Comparison of ENCODE assay signal across 1 cellular context in the genomic region with DNA sequence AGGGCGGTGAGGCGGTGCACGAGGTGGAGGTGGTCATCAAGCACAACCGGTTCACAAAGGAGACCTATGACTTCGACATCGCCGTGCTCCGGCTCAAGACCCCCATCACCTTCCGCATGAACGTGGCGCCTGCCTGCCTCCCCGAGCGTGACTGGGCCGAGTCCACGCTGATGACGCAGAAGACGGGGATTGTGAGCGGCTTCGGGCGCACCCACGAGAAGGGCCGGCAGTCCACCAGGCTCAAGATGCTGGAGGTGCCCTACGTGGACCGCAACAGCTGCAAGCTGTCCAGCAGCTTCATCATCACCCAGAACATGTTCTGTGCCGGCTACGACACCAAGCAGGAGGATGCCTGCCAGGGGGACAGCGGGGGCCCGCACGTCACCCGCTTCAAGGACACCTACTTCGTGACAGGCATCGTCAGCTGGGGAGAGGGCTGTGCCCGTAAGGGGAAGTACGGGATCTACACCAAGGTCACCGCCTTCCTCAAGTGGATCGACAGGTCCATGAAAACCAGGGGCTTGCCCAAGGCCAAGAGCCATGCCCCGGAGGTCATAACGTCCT.
TF ChIP-seq lines count a peak whose summit lies in the region.

No MANE protein-coding gene starts in this region.

TF ChIP-seq in HepG2, 621 proteins besides CTCF, POLR2A, EP300 and RAD21 (continues in another document):
- TF ChIP-seq SOX5 (CRISPR knock-in tag; IDR thresholded peaks at IDR 0.05; ENCODE audit: borderline replicate concordance): no peak
- TF ChIP-seq ZNF232 (CRISPR knock-in tag; IDR thresholded peaks at IDR 0.05; ENCODE audit: borderline replicate concordance): no peak
- TF ChIP-seq ZNF556 (CRISPR knock-in tag; IDR thresholded peaks at IDR 0.05; ENCODE audit: borderline replicate concordance): no peak
- no peak for TF ChIP-seq ZNF841 (CRISPR knock-in tag; IDR thresholded peaks at IDR 0.05; ENCODE audit: borderline replicate concordance)
- TF ChIP-seq SALL1 (CRISPR knock-in tag; IDR thresholded peaks at IDR 0.05): 0 out of 2 replicates have a peak, but pooled peaks have one; percentile 13
- peak; percentile 17 for TF ChIP-seq ZC3H13 (CRISPR knock-in tag; IDR thresholded peaks at IDR 0.05)
- TF ChIP-seq, protein P1, sequence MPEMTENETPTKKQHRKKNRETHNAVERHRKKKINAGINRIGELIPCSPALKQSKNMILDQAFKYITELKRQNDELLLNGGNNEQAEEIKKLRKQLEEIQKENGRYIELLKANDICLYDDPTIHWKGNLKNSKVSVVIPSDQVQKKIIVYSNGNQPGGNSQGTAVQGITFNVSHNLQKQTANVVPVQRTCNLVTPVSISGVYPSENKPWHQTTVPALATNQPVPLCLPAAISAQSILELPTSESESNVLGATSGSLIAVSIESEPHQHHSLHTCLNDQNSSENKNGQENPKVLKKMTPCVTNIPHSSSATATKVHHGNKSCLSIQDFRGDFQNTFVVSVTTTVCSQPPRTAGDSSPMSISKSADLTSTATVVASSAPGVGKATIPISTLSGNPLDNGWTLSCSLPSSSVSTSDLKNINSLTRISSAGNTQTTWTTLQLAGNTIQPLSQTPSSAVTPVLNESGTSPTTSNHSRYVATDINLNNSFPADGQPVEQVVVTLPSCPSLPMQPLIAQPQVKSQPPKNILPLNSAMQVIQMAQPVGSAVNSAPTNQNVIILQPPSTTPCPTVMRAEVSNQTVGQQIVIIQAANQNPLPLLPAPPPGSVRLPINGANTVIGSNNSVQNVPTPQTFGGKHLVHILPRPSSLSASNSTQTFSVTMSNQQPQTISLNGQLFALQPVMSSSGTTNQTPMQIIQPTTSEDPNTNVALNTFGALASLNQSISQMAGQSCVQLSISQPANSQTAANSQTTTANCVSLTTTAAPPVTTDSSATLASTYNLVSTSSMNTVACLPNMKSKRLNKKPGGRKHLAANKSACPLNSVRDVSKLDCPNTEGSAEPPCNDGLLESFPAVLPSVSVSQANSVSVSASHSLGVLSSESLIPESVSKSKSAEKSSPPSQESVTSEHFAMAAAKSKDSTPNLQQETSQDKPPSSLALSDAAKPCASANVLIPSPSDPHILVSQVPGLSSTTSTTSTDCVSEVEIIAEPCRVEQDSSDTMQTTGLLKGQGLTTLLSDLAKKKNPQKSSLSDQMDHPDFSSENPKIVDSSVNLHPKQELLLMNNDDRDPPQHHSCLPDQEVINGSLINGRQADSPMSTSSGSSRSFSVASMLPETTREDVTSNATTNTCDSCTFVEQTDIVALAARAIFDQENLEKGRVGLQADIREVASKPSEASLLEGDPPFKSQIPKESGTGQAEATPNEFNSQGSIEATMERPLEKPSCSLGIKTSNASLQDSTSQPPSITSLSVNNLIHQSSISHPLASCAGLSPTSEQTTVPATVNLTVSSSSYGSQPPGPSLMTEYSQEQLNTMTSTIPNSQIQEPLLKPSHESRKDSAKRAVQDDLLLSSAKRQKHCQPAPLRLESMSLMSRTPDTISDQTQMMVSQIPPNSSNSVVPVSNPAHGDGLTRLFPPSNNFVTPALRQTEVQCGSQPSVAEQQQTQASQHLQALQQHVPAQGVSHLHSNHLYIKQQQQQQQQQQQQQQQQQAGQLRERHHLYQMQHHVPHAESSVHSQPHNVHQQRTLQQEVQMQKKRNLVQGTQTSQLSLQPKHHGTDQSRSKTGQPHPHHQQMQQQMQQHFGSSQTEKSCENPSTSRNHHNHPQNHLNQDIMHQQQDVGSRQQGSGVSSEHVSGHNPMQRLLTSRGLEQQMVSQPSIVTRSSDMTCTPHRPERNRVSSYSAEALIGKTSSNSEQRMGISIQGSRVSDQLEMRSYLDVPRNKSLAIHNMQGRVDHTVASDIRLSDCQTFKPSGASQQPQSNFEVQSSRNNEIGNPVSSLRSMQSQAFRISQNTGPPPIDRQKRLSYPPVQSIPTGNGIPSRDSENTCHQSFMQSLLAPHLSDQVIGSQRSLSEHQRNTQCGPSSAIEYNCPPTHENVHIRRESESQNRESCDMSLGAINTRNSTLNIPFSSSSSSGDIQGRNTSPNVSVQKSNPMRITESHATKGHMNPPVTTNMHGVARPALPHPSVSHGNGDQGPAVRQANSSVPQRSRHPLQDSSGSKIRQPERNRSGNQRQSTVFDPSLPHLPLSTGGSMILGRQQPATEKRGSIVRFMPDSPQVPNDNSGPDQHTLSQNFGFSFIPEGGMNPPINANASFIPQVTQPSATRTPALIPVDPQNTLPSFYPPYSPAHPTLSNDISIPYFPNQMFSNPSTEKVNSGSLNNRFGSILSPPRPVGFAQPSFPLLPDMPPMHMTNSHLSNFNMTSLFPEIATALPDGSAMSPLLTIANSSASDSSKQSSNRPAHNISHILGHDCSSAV (CRISPR knock-in tag; IDR thresholded peaks at IDR 0.05; ENCODE audit: borderline replicate concordance): no peak
- no peak; the same call in 1 of the 2 replicates for TF ChIP-seq POLR2G (IDR thresholded peaks at IDR 0.05; ENCODE audit: low read depth, low read length)
- no peak for TF ChIP-seq ZNF563 (CRISPR knock-in tag; IDR thresholded peaks at IDR 0.05)
- TF ChIP-seq KDM5A (IDR thresholded peaks at IDR 0.05; ENCODE audit: borderline replicate concordance, low read length): no peak
- peak; percentile 76 for TF ChIP-seq RBFOX2 (IDR thresholded peaks at IDR 0.05; ENCODE audit: low read depth, low read length)
- no peak for TF ChIP-seq HDAC2 (CRISPR knock-in tag; IDR thresholded peaks at IDR 0.05)
- no peak for TF ChIP-seq FOXJ3 (CRISPR knock-in tag; IDR thresholded peaks at IDR 0.05; ENCODE audit: borderline replicate concordance)
- TF ChIP-seq, protein P2, sequence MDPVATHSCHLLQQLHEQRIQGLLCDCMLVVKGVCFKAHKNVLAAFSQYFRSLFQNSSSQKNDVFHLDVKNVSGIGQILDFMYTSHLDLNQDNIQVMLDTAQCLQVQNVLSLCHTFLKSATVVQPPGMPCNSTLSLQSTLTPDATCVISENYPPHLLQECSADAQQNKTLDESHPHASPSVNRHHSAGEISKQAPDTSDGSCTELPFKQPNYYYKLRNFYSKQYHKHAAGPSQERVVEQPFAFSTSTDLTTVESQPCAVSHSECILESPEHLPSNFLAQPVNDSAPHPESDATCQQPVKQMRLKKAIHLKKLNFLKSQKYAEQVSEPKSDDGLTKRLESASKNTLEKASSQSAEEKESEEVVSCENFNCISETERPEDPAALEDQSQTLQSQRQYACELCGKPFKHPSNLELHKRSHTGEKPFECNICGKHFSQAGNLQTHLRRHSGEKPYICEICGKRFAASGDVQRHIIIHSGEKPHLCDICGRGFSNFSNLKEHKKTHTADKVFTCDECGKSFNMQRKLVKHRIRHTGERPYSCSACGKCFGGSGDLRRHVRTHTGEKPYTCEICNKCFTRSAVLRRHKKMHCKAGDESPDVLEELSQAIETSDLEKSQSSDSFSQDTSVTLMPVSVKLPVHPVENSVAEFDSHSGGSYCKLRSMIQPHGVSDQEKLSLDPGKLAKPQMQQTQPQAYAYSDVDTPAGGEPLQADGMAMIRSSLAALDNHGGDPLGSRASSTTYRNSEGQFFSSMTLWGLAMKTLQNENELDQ (CRISPR knock-in tag; IDR thresholded peaks at IDR 0.05; ENCODE audit: borderline replicate concordance): no peak
- TF ChIP-seq GTF2F1 (IDR thresholded peaks at IDR 0.05; ENCODE audit: low read length): no peak
- TF ChIP-seq ZKSCAN1 (IDR thresholded peaks at IDR 0.05; ENCODE audit: low read length): no peak
- TF ChIP-seq NFKB2 (CRISPR knock-in tag; IDR thresholded peaks at IDR 0.05; ENCODE audit: borderline replicate concordance): 0 out of 2 replicates have a peak, but pooled peaks have one; percentile 7
- TF ChIP-seq KAT7 (CRISPR knock-in tag; IDR thresholded peaks at IDR 0.05; ENCODE audit: borderline replicate concordance): no peak
- TF ChIP-seq ZNF616 (CRISPR knock-in tag; IDR thresholded peaks at IDR 0.05; ENCODE audit: low read depth): 0 out of 2 replicates have a peak, but pooled peaks have one; percentile 33
- TF ChIP-seq FOSL1 (CRISPR knock-in tag; IDR thresholded peaks at IDR 0.05; ENCODE audit: borderline replicate concordance): no peak
- peak; percentile 4 for TF ChIP-seq ZNF883 (CRISPR knock-in tag; IDR thresholded peaks at IDR 0.05; ENCODE audit: not compliant biosample characterization)
- peak; percentile 5; the same call in 1 of the 2 replicates for TF ChIP-seq ZSCAN21 (CRISPR knock-in tag; IDR thresholded peaks at IDR 0.05; ENCODE audit: borderline replicate concordance)
- TF ChIP-seq NR2C2 (CRISPR knock-in tag; IDR thresholded peaks at IDR 0.05; ENCODE audit: borderline replicate concordance): no peak
- no peak for TF ChIP-seq HMG20B (CRISPR knock-in tag; conservative IDR thresholded peaks at IDR 0.05)
- TF ChIP-seq EZH2 (conservative IDR thresholded peaks at IDR 0.05; ENCODE audit: low read depth, low read length): no peak
- TF ChIP-seq PHF8 (CRISPR knock-in tag; IDR thresholded peaks at IDR 0.05): 0 out of 2 replicates have a peak, but pooled peaks have one; percentile 2
- TF ChIP-seq MAX (IDR thresholded peaks at IDR 0.05): no peak
- peak; percentile 54; the same call in 1 of the 2 replicates for TF ChIP-seq DNMT1 (CRISPR knock-in tag; IDR thresholded peaks at IDR 0.05)
- no peak for TF ChIP-seq ZNF24 (IDR thresholded peaks at IDR 0.05)
- no peak for TF ChIP-seq RBAK (CRISPR knock-in tag; IDR thresholded peaks at IDR 0.05)
- no peak for TF ChIP-seq TGIF2 (CRISPR knock-in tag; IDR thresholded peaks at IDR 0.05)
- peak; percentile 86 for TF ChIP-seq ZBTB38 (CRISPR knock-in tag; IDR thresholded peaks at IDR 0.05)
- TF ChIP-seq MAFF (IDR thresholded peaks at IDR 0.05; ENCODE audit: low read depth, low read length): no peak
- no peak for TF ChIP-seq NFE2L1 (CRISPR knock-in tag; IDR thresholded peaks at IDR 0.05; ENCODE audit: borderline replicate concordance)
- TF ChIP-seq ZNF337 (CRISPR knock-in tag; IDR thresholded peaks at IDR 0.05; ENCODE audit: borderline replicate concordance, low read depth): no peak
- no peak for TF ChIP-seq PRDM15 (CRISPR knock-in tag; IDR thresholded peaks at IDR 0.05)
- no peak for TF ChIP-seq PHF21A (CRISPR knock-in tag; IDR thresholded peaks at IDR 0.05)
- no peak for TF ChIP-seq TMF1 (CRISPR knock-in tag; IDR thresholded peaks at IDR 0.05; ENCODE audit: low read depth)
- TF ChIP-seq DMAP1 (CRISPR knock-in tag; IDR thresholded peaks at IDR 0.05): no peak
- no peak for TF ChIP-seq SMYD3 (CRISPR knock-in tag; IDR thresholded peaks at IDR 0.05)
- peak; percentile 80 for TF ChIP-seq AGO2 (optimal IDR thresholded peaks at IDR 0.05; ENCODE audit: low read depth, low read length)
- TF ChIP-seq SIN3B (IDR thresholded peaks at IDR 0.05; ENCODE audit: low read length): no peak
- no peak for TF ChIP-seq HDAC6 (IDR thresholded peaks at IDR 0.05; ENCODE audit: low read depth, low read length)
- no peak for TF ChIP-seq ZNF546 (CRISPR knock-in tag; conservative IDR thresholded peaks at IDR 0.05)
- no peak for TF ChIP-seq ZNF543 (CRISPR knock-in tag; IDR thresholded peaks at IDR 0.05)
- TF ChIP-seq AGO1 (IDR thresholded peaks at IDR 0.05; ENCODE audit: low read depth, low read length, poor library complexity, severe bottlenecking): peak; percentile 43
- no peak for TF ChIP-seq ZNF451 (CRISPR knock-in tag; IDR thresholded peaks at IDR 0.05)
- TF ChIP-seq, protein P3, sequence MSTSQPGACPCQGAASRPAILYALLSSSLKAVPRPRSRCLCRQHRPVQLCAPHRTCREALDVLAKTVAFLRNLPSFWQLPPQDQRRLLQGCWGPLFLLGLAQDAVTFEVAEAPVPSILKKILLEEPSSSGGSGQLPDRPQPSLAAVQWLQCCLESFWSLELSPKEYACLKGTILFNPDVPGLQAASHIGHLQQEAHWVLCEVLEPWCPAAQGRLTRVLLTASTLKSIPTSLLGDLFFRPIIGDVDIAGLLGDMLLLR (CRISPR knock-in tag; IDR thresholded peaks at IDR 0.05): no peak
